In genomic region chr2:42604341-42604867, GRCh38 we compare ENCODE assay signal across 6 cellular contexts. TPM values are rescaled to one million over a fixed set of nuclear protein-coding genes. Genes with fewer than 3 reads are reported as not detected.
DNase-seq lines count a peak whose midpoint lies in the region; ATAC-seq, FAIRE-seq and TF ChIP-seq lines count a peak whose summit lies in the region.
"Not testable (repeated sequence)": the region's sequence is repeated elsewhere in the genome, so short reads cannot be mapped to it uniquely, and the experiment has no call there.

No MANE protein-coding gene starts in this region.

- H3K27me3 Mint-ChIP-seq in GM23338 (ENCODE audit: insufficient read depth, low read depth, poor library complexity); astrocyte (ENCODE audit: low read depth, unreplicated experiment); glutamatergic neuron (ENCODE audit: unreplicated experiment); mesothelial cell of epicardium (ENCODE audit: low read depth); progenitor cell of endocrine pancreas: not testable (repeated sequence)

- not testable (repeated sequence) for H3K9ac ChIP-seq in astrocyte (ENCODE audit: low read length)

- peaks cover 15% of the 10 kb centered on the region; the same call in 1 of the 2 replicates for H3F3A ChIP-seq in GM23338 (replicated peaks; ENCODE audit: low read depth)

- H3K79me2 ChIP-seq in GM23338 (replicated peaks; ENCODE audit: insufficient read depth) = peaks cover 78% of the 10 kb centered on the region
- peaks cover 20% of the 10 kb centered on the region for H3K79me2 ChIP-seq in astrocyte (ENCODE audit: insufficient read depth, low read length)

- not testable (repeated sequence) for H3K4me2 ChIP-seq in GM23338; astrocyte (ENCODE audit: low read length)

- H3K9me3 ChIP-seq in astrocyte (ENCODE audit: insufficient read depth, low read depth, low read length) = not testable (repeated sequence)

- DNase-seq in GM23338 (ENCODE audit: low spot score); astrocyte (ENCODE audit: low read depth); glutamatergic neuron; mesothelial cell of epicardium (ENCODE audit: low spot score in 2 of 2, unreplicated experiment in 2 of 2); progenitor cell of endocrine pancreas (ENCODE audit: low spot score, unreplicated experiment): not testable (repeated sequence)
- DNase-seq in NCI-H82 (lab: John Stamatoyannopoulos, UW) = peak; percentile 28

- H3K27ac ChIP-seq in GM23338 (ENCODE audit: low read depth) = peak overlapping the region; percentile 72; the same call in 1 of the 2 replicates
- not testable (repeated sequence) for H3K27ac ChIP-seq in astrocyte (ENCODE audit: low read depth, low read length)

- TF ChIP-seq CTCF in GM23338 (conservative IDR thresholded peaks at IDR 0.05; ENCODE audit: low read depth in 2 of 2); astrocyte (IDR thresholded peaks at IDR 0.05; ENCODE audit: insufficient read depth, low read depth, low read length); glutamatergic neuron (IDR thresholded peaks at IDR 0.05; ENCODE audit: partially characterized antibody, unreplicated experiment); mesothelial cell of epicardium (IDR thresholded peaks at IDR 0.05; ENCODE audit: unreplicated experiment); progenitor cell of endocrine pancreas (IDR thresholded peaks at IDR 0.05; ENCODE audit: unreplicated experiment): not testable (repeated sequence)

- H3K4me3 Mint-ChIP-seq in GM23338; astrocyte (ENCODE audit: unreplicated experiment); glutamatergic neuron (ENCODE audit: unreplicated experiment); mesothelial cell of epicardium; progenitor cell of endocrine pancreas (ENCODE audit: low read depth): not testable (repeated sequence)

- H3K9me2 ChIP-seq in GM23338 (ENCODE audit: insufficient read depth) = not testable (repeated sequence)

- H4K20me1 ChIP-seq in GM23338 (replicated peaks; ENCODE audit: insufficient read depth) = peaks cover 33% of the 10 kb centered on the region
- peaks cover 34% of the 10 kb centered on the region for H4K20me1 ChIP-seq in astrocyte (ENCODE audit: insufficient read depth, low read length)

- not testable (repeated sequence) for H3K4me1 ChIP-seq in GM23338 (ENCODE audit: insufficient read depth); astrocyte (ENCODE audit: insufficient read depth, low read length)

- H3K4me1 Mint-ChIP-seq in GM23338; astrocyte (ENCODE audit: low read depth, unreplicated experiment); glutamatergic neuron (ENCODE audit: low read depth, unreplicated experiment); mesothelial cell of epicardium; progenitor cell of endocrine pancreas (ENCODE audit: low read depth): not testable (repeated sequence)

- not testable (repeated sequence) for H3K4me3 ChIP-seq in GM23338; astrocyte (ENCODE audit: insufficient read depth, low read depth, low read length)

- ATAC-seq in GM23338 = not testable (repeated sequence)

- H3K27ac Mint-ChIP-seq in GM23338 = not testable (repeated sequence)
- H3K27ac Mint-ChIP-seq in astrocyte (ENCODE audit: unreplicated experiment) (peak overlapping the region; percentile 66), glutamatergic neuron (ENCODE audit: unreplicated experiment) (peak overlapping the region; percentile 81), mesothelial cell of epicardium (peak overlapping the region; percentile 12), progenitor cell of endocrine pancreas (peak overlapping the region; percentile 81)

- peaks cover 20% of the 10 kb centered on the region for H3K9me3 Mint-ChIP-seq in GM23338
- not testable (repeated sequence) for H3K9me3 Mint-ChIP-seq in astrocyte (ENCODE audit: unreplicated experiment); glutamatergic neuron (ENCODE audit: unreplicated experiment); mesothelial cell of epicardium; progenitor cell of endocrine pancreas (ENCODE audit: low read depth)

- H3K36me3 Mint-ChIP-seq in GM23338 (ENCODE audit: low read depth) = peaks cover 62% of the 10 kb centered on the region
- not testable (repeated sequence) for H3K36me3 Mint-ChIP-seq in astrocyte (ENCODE audit: low read depth, unreplicated experiment)
- peaks cover 12% of the 10 kb centered on the region for H3K36me3 Mint-ChIP-seq in glutamatergic neuron (ENCODE audit: unreplicated experiment)
- peaks cover 20% of the 10 kb centered on the region for H3K36me3 Mint-ChIP-seq in mesothelial cell of epicardium
- H3K36me3 Mint-ChIP-seq in progenitor cell of endocrine pancreas (ENCODE audit: insufficient read depth) = peaks cover 26% of the 10 kb centered on the region

- not testable (repeated sequence) for FAIRE-seq in astrocyte (lab: Jason Lieb, UNC)

- H3K27me3 ChIP-seq in GM23338 (ENCODE audit: insufficient read depth); astrocyte (ENCODE audit: insufficient read depth, low read length): not testable (repeated sequence)

- not testable (repeated sequence) for H3K36me3 ChIP-seq in GM23338 (ENCODE audit: insufficient read depth); astrocyte (ENCODE audit: insufficient read depth, low read length)

- not testable (repeated sequence) for H2AFZ ChIP-seq in GM23338; astrocyte (ENCODE audit: low read depth, low read length)

RNA-seq across cellular contexts. Expression of gene MTA3, which starts 36.0 kb away (rescaled TPM):
- 145 and 162 TPM in 2 replicates for total RNA-seq in GM23338 (2014; rRNA removed; shearing (Covaris generic))
- polyA plus RNA-seq in GM23338 (2016; fragmentation: Nextera tagmentation; extraction: Ambion mirVana) = 202 and 208 TPM in 2 replicates
- total RNA-seq in astrocyte = 69.4 and 70.4 TPM in 2 replicates
- total RNA-seq in glutamatergic neuron (ENCODE audit: unreplicated experiment) = 64.1 TPM
- total RNA-seq in mesothelial cell of epicardium = 97.1 to 107 TPM (median 106 TPM) in 3 replicates
- 96.0 and 102 TPM in 2 replicates for total RNA-seq in progenitor cell of endocrine pancreas
